Comparison of ENCODE assay signal across 12 cellular contexts in the genomic region with DNA sequence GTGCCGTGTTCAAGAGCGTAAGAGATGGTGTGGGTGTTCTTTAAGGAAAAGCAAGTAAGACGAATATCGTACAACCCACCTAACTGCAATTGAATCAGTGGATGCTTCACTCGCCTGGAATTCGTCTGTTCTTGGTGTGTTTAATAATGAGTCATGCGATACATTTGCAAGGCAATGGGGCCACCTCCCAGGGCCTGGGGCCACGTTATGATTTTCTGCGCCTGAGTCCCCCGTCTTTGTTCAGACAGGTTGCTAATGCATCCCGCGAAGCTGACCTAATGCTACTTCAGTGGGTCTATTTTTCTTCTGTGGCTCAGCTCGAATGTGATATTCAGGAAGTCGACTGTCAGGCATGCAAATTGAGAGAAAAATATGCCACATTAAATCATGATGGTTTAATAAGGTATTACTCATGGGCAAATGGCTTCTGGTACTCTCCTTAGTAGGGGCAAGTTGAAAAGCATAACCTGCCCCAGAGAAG. TPM values are rescaled to one million over a fixed set of nuclear protein-coding genes. Genes with fewer than 3 reads are reported as not detected.
DNase-seq lines count a peak whose midpoint lies in the region; ATAC-seq and TF ChIP-seq lines count a peak whose summit lies in the region.
"Had no signal": no experiment of that assay in that cellular context is flagged by ENCODE, and none has a peak within 500 bp of the region (broad histone marks: within the 10 kb centered on the region; RNA-seq: fewer than 3 reads in every experiment).

No MANE protein-coding gene starts in this region.

- H3K4me3 Mint-ChIP-seq in glutamatergic neuron (ENCODE audit: unreplicated experiment) = no peak overlapping the region
- H3K4me3 Mint-ChIP-seq: activated CD4-positive, alpha-beta T cell treated with anti-CD3 and anti-CD28 coated beads, Interleukin-2, amount 10 ng/mL, durations not matched to agents 7 days and 5 days; CD4-positive, alpha-beta memory T cell had no signal

- no peak overlapping the region for H3K4me3 ChIP-seq in AG10803 (ENCODE audit: low read length)
- H3K4me3 ChIP-seq in brain microvascular endothelial cell (ENCODE audit: low read depth, low read length) = no peak overlapping the region
- H3K4me3 ChIP-seq in muscle layer of duodenum (ENCODE audit: low read depth in 1 of 2, low read length in 2 of 2) = no peak overlapping the region
- H3K4me3 ChIP-seq: adrenal gland had no signal

- H3K27ac Mint-ChIP-seq in glutamatergic neuron (ENCODE audit: unreplicated experiment) = no peak overlapping the region
- H3K27ac Mint-ChIP-seq: activated CD4-positive, alpha-beta T cell treated with anti-CD3 and anti-CD28 coated beads, Interleukin-2, amount 10 ng/mL, durations not matched to agents 7 days and 5 days had no signal

- TF ChIP-seq CTCF in AG10803 (conservative IDR thresholded peaks at IDR 0.05; ENCODE audit: low read length) (no peak), brain microvascular endothelial cell (IDR thresholded peaks at IDR 0.05; ENCODE audit: low read depth, low read length, missing control alignments) (no peak), glutamatergic neuron (IDR thresholded peaks at IDR 0.05; ENCODE audit: partially characterized antibody, unreplicated experiment) (no peak)

- no peaks in the 10 kb centered on the region for H3K27me3 Mint-ChIP-seq in glutamatergic neuron (ENCODE audit: unreplicated experiment)

- DNase-seq in AG10803 (ENCODE audit: low read depth) (peak; percentile 71), LHCN-M2 (ENCODE audit: low read depth) (peak; percentile 85), brain microvascular endothelial cell (peak; percentile 91), glutamatergic neuron (no peak), NCI-H146 treated with DMSO at 0.1 percent for 48 hours (lab: John Stamatoyannopoulos, UW; ENCODE audit: unreplicated experiment) (no peak), HUDEP-2 (lab: John Stamatoyannopoulos, UW; ENCODE audit: unreplicated experiment in 76 of 76) (no peak)
- DNase-seq: activated CD4-positive, alpha-beta T cell treated with anti-CD3 and anti-CD28 coated beads, Interleukin-2, amount 10 ng/mL, durations not matched to agents 7 days and 5 days; adrenal gland; CD4-positive, alpha-beta memory T cell; stimulated activated naive CD8-positive, alpha-beta T cell treated with anti-CD3 and anti-CD28 coated beads, Interleukin-15, Interleukin-2, amounts not matched to agents 100 U/mL and 50 U/mL, for 24 hours had no signal

- no peaks in the 10 kb centered on the region for H3K9me3 Mint-ChIP-seq in glutamatergic neuron (ENCODE audit: unreplicated experiment)
- H3K9me3 Mint-ChIP-seq: activated CD4-positive, alpha-beta T cell treated with anti-CD3 and anti-CD28 coated beads, Interleukin-2, amount 10 ng/mL, durations not matched to agents 7 days and 5 days had no signal

- H3K27me3 ChIP-seq in brain microvascular endothelial cell (replicated peaks) = no peaks in the 10 kb centered on the region
- H3K27me3 ChIP-seq in muscle layer of duodenum (ENCODE audit: low read depth, low read length) = no peaks in the 10 kb centered on the region
- H3K27me3 ChIP-seq: adrenal gland had no signal

- no peak for ATAC-seq in HG03139 (IDR thresholded peaks at IDR 0.05; ENCODE audit: unreplicated experiment)
- ATAC-seq: stimulated activated naive CD8-positive, alpha-beta T cell treated with anti-CD3 and anti-CD28 coated beads, Interleukin-15, Interleukin-2, amounts not matched to agents 100 U/mL and 50 U/mL, for 24 hours had no signal

- in situ Hi-C loops in brain microvascular endothelial cell (cut with HindIII; ENCODE audit: low pct_ligation_motif_present, low sequenced_read_pairs) = no loop called here

- H3K27ac ChIP-seq in brain microvascular endothelial cell (peak overlapping the region; percentile 81), muscle layer of duodenum (ENCODE audit: low read length) (peak overlapping the region; percentile 54)
- H3K27ac ChIP-seq: adrenal gland had no signal

- H3K36me3 Mint-ChIP-seq in glutamatergic neuron (ENCODE audit: unreplicated experiment) = no peaks in the 10 kb centered on the region
- H3K36me3 Mint-ChIP-seq: CD4-positive, alpha-beta memory T cell had no signal

- H3K4me1 Mint-ChIP-seq in glutamatergic neuron (ENCODE audit: low read depth, unreplicated experiment) = peaks cover 15% of the 10 kb centered on the region
- H3K4me1 Mint-ChIP-seq: activated CD4-positive, alpha-beta T cell treated with anti-CD3 and anti-CD28 coated beads, Interleukin-2, amount 10 ng/mL, durations not matched to agents 7 days and 5 days; CD4-positive, alpha-beta memory T cell had no signal

- no peaks in the 10 kb centered on the region for H3K9me3 ChIP-seq in muscle layer of duodenum (ENCODE audit: control insufficient read depth in 1 of 2, low read length in 2 of 2)
- H3K9me3 ChIP-seq: adrenal gland had no signal

- no peaks in the 10 kb centered on the region for H3K4me1 ChIP-seq in muscle layer of duodenum (ENCODE audit: control insufficient read depth in 1 of 2, insufficient read depth in 2 of 2, low read length in 2 of 2)
- H3K4me1 ChIP-seq: adrenal gland had no signal

- H3K36me3 ChIP-seq in brain microvascular endothelial cell (replicated peaks) (no peaks in the 10 kb centered on the region), muscle layer of duodenum (ENCODE audit: control insufficient read depth in 1 of 2, insufficient read depth in 2 of 2, low read length in 2 of 2) (no peaks in the 10 kb centered on the region)
- H3K36me3 ChIP-seq: adrenal gland had no signal

RNA-seq across cellular contexts. Expression of a gene that starts 14.3 kb away (rescaled TPM):
- total RNA-seq in LHCN-M2 (2014; rRNA removed) (8.6 and 11.8 TPM in 2 replicates), glutamatergic neuron (ENCODE audit: unreplicated experiment) (9.2 TPM)
- 5.4 TPM for polyA plus RNA-seq in LHCN-M2 (2012)
- total RNA-seq: CD4-positive, alpha-beta memory T cell had no signal
- polyA plus RNA-seq: CD4-positive, alpha-beta memory T cell had no signal

Comparison
In these comparisons a context has a peak if more than half of its experiments do, and no peak if none do; other contexts are left out.
1. DNase-seq: peak in AG10803 (single experiment), LHCN-M2 (single experiment) and brain microvascular endothelial cell (single experiment); none in glutamatergic neuron (single experiment), NCI-H146 treated with DMSO at 0.1 percent for 48 hours (single experiment) and HUDEP-2 (0 of 76).